10 cellular contexts compared by ENCODE assay signal in the genomic region with DNA sequence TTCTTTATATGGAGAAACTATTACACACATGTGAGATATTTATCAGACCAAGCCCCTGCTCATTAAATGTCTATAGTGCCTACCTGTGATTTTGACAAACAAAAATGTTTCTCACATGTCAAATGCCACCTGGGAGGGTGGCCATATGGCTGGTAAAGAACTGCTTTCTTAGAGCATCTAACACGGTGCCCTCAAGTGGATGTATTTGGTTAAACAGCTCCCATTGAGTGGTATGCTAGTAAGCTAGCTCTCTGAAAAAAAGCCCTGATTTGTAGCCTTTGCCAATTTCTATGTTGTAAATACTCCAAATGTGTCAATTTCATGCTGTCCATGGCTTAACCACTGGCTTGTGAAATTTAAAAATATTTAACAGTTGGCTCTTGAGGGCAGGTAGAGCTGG.
DNase-seq lines count a peak whose midpoint lies in the region; ATAC-seq, FAIRE-seq and TF ChIP-seq lines count a peak whose summit lies in the region.
"Had no signal": no experiment of that assay in that cellular context is flagged by ENCODE, and none has a peak within 500 bp of the region (broad histone marks: within the 10 kb centered on the region; RNA-seq: fewer than 3 reads in every experiment).

No MANE protein-coding gene starts in this region.

- ATAC-seq in HG02759 (IDR thresholded peaks at IDR 0.05; ENCODE audit: unreplicated experiment) = peak; percentile 62

- no peak overlapping the region for H3K4me3 ChIP-seq in esophagus squamous epithelium

- no peak for TF ChIP-seq POLR2A in esophagus squamous epithelium (IDR thresholded peaks at IDR 0.05)

- H3K27ac Mint-ChIP-seq in osteocyte (ENCODE audit: unreplicated experiment) = no peak overlapping the region
- H3K27ac Mint-ChIP-seq: CD4-positive, CD25-positive, alpha-beta regulatory T cell had no signal

- H3K9me3 ChIP-seq in esophagus squamous epithelium = no peaks in the 10 kb centered on the region

- peak; percentile 21 for DNase-seq in NCI-H2196 (lab: John Stamatoyannopoulos, UW; ENCODE audit: unreplicated experiment)
- no peak for DNase-seq in NCI-H2196 treated with DMSO at 0.1 percent for 48 hours (lab: John Stamatoyannopoulos, UW; ENCODE audit: unreplicated experiment)
- peak; percentile 16 for DNase-seq in RPMI7951 (ENCODE audit: low read depth)
- DNase-seq in osteocyte (ENCODE audit: extremely low spot score, unreplicated experiment) = no peak
- DNase-seq in GM19239 (ENCODE audit: insufficient read length, low spot score) = no peak
- no peak for DNase-seq in esophagus squamous epithelium (lab: John Stamatoyannopoulos, UW)
- no peak for DNase-seq in NCI-H774 (lab: John Stamatoyannopoulos, UW)
- DNase-seq: central memory CD4-positive, alpha-beta T cell had no signal

- no peaks in the 10 kb centered on the region for H3K4me1 Mint-ChIP-seq in osteocyte (ENCODE audit: unreplicated experiment)
- H3K4me1 Mint-ChIP-seq: CD4-positive, CD25-positive, alpha-beta regulatory T cell had no signal

- peaks cover 69% of the 10 kb centered on the region for H3K27me3 Mint-ChIP-seq in osteocyte (ENCODE audit: unreplicated experiment)

- no peaks in the 10 kb centered on the region for H3K9me3 Mint-ChIP-seq in osteocyte (ENCODE audit: unreplicated experiment)

- H3K4me3 Mint-ChIP-seq in osteocyte (ENCODE audit: unreplicated experiment) = no peak overlapping the region
- H3K4me3 Mint-ChIP-seq: CD4-positive, CD25-positive, alpha-beta regulatory T cell had no signal

- no peak overlapping the region for H3K27ac ChIP-seq in esophagus squamous epithelium

- peaks cover 0 to 7% (median 0%) of the 10 kb centered on the region in 4 donors for H3K27me3 ChIP-seq in esophagus squamous epithelium

- no peaks in the 10 kb centered on the region for H3K36me3 ChIP-seq in esophagus squamous epithelium

- 14 to 18% methylated on average over 1 of the region's 1 CpG for WGBS in esophagus squamous epithelium, 2 donors

- FAIRE-seq in GM19239 (lab: Jason Lieb, UNC) = no peak

- intact Hi-C loops in esophagus squamous epithelium (cut with DNase I) = loop anchor here (10.0 kb wide), 1 partner anchor 550 kb away; no protein-coding TSS in a partner anchor

- peak; percentile 26 for TF ChIP-seq CTCF in osteocyte (IDR thresholded peaks at IDR 0.05)
- TF ChIP-seq CTCF in esophagus squamous epithelium (IDR thresholded peaks at IDR 0.05) = peak in 1 of 6 experiments; percentile 27

- H3K36me3 Mint-ChIP-seq in osteocyte (ENCODE audit: unreplicated experiment) = no peaks in the 10 kb centered on the region
- H3K36me3 Mint-ChIP-seq: CD4-positive, CD25-positive, alpha-beta regulatory T cell had no signal

- H3K4me1 ChIP-seq in esophagus squamous epithelium = no peaks in the 10 kb centered on the region

Comparison
In these comparisons a context has a peak if more than half of its experiments do, and no peak if none do; other contexts are left out.
1. DNase-seq: peak in NCI-H2196 (single experiment) and RPMI7951 (single experiment); none in NCI-H2196 treated with DMSO at 0.1 percent for 48 hours (single experiment), osteocyte (single experiment), GM19239 (single experiment), esophagus squamous epithelium (single experiment) and NCI-H774 (single experiment).